ENCODE assay signal across 8 cellular contexts in the genomic region with DNA sequence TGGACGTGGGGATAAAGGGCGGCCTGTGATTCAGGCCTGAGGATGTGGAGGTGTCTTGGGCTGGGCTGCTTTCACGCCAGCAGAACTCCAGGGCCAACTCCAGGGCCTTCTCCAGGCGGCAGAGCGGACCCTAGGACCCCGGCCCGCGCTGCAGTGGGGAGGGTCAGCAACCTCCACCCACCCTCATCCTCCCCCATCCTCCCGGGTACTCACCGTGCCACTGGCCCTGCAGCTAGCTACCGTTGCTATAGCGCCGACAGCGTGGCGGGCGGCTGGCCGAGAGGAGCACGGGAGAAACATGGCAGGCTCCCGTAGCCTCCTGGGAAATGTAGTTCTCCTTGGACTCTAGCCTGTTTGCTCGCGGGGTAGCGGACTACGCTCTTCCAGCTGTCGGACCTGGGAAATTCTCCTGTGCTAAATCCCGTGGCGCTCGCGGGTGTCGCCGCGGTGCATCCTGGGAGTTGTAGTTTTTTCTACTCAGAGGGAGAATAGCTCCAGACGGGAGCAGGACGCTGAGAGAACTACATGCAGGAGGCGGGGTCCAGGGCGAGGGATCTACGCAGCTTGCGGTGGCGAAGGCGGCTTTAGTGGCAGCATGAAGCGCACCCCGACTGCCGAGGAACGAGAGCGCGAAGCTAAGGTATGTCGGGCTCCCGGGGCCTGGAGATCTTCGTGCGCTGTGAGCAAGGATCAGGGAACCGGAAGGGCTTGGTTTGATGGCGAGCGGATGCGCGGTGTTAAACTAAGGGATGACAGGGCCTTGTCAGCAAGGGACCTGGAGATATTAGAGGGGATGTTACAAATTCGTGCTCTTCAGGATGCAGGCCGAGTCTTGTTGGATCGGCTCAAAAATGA. TPM values are rescaled to one million over a fixed set of nuclear protein-coding genes. Genes with fewer than 3 reads are reported as not detected.
A peak's percentile ranks its signal among the peaks of the same experiment; 100 is the strongest.
DNase-seq lines count a peak whose midpoint lies in the region; TF ChIP-seq lines count a peak whose summit lies in the region.

A gene (plus strand): TSS at position 567 of the 855 bp plus-strand sequence.
A gene (minus strand): TSS at position 270 of the 855 bp plus-strand sequence. CDS start 3,136 bp downstream, outside the sequence.

- H2AFZ ChIP-seq in MM.1S (ENCODE audit: low read length) = peak within 1 kb of the TSS; percentile 85
- H2AFZ ChIP-seq in neuron (ENCODE audit: low read depth, low read length) = peak within 1 kb of the TSS; percentile 51

- H3K4me3 ChIP-seq in HAP-1 (peak within 1 kb of the TSS; percentile 60), MM.1S (ENCODE audit: low read length) (peak within 1 kb of the TSS; percentile 85), neuron (ENCODE audit: low read length) (peak within 1 kb of the TSS; percentile 85), subcutaneous abdominal adipose tissue (ENCODE audit: low read depth in 1 of 5, low read length in 5 of 5) (peak within 1 kb of the TSS; percentile 72 to 100 (median 97))

- peaks cover 12% of the 10 kb centered on the region for H3K4me1 ChIP-seq in HAP-1
- H3K4me1 ChIP-seq in MM.1S (ENCODE audit: low read length) = peaks cover 10% of the 10 kb centered on the region; the same call in 1 of the 2 replicates
- H3K4me1 ChIP-seq in neuron (ENCODE audit: insufficient read depth, low read length) = peaks cover 11% of the 10 kb centered on the region
- peaks cover 5 to 23% (median 22%) of the 10 kb centered on the region in 5 donors for H3K4me1 ChIP-seq in subcutaneous abdominal adipose tissue (ENCODE audit: control insufficient read depth in 5 of 5, insufficient read depth in 5 of 5, low read length in 5 of 5)

- H3F3A ChIP-seq in MM.1S (ENCODE audit: insufficient read depth, low read length) = no peaks in the 10 kb centered on the region

- H3K4me2 ChIP-seq in MM.1S (ENCODE audit: low read depth, low read length) = peak within 1 kb of the TSS; percentile 74

- H3K27ac ChIP-seq in MM.1S (ENCODE audit: low read length) = no peak within 1 kb of the TSS; the same call in 1 of the 2 replicates
- peak within 1 kb of the TSS; percentile 74 for H3K27ac ChIP-seq in subcutaneous abdominal adipose tissue (ENCODE audit: low read depth, low read length)

- no peaks in the 10 kb centered on the region for H3K27me3 ChIP-seq in HAP-1 (ENCODE audit: low read depth)
- no peaks in the 10 kb centered on the region for H3K27me3 ChIP-seq in MM.1S (replicated peaks; ENCODE audit: insufficient read depth, low read length)
- no peaks in the 10 kb centered on the region for H3K27me3 ChIP-seq in neuron (ENCODE audit: insufficient read depth, low read length)
- H3K27me3 ChIP-seq in subcutaneous abdominal adipose tissue (ENCODE audit: control insufficient read depth in 5 of 5, insufficient read depth in 4 of 5, low read length in 5 of 5) = peaks cover 0 to 2% (median 0%) of the 10 kb centered on the region in 5 donors

- H4K20me1 ChIP-seq in MM.1S (ENCODE audit: insufficient read depth, low read length) = no peaks in the 10 kb centered on the region

- H3K36me3 ChIP-seq in HAP-1 (replicated peaks) (peaks cover 4% of the 10 kb centered on the region; the same call in 1 of the 2 replicates), MM.1S (replicated peaks; ENCODE audit: insufficient read depth, low read length) (no peaks in the 10 kb centered on the region), neuron (ENCODE audit: insufficient read depth, low read length) (peaks cover 10% of the 10 kb centered on the region), subcutaneous abdominal adipose tissue (ENCODE audit: control insufficient read depth in 5 of 5, insufficient read depth in 5 of 5, low read length in 5 of 5) (peaks cover 0 to 4% (median 0%) of the 10 kb centered on the region in 5 donors)

- in situ Hi-C loops in G401 (cut with HindIII; ENCODE audit: low sequenced_read_pairs) = no loop called here
- in situ Hi-C loops in HAP-1 (cut with MboI; ENCODE audit: low sequenced_read_pairs) = no loop called here

- TF ChIP-seq CTCF in MM.1S (IDR thresholded peaks at IDR 0.05; ENCODE audit: low read length) = 0 out of 2 replicates have a peak, but pooled peaks have one; percentile 3

- H3K79me2 ChIP-seq in MM.1S (ENCODE audit: low read length) = peaks cover 44% of the 10 kb centered on the region

- H3K9me3 ChIP-seq in HAP-1 (no peaks in the 10 kb centered on the region), MM.1S (replicated peaks; ENCODE audit: insufficient read depth, low read length) (no peaks in the 10 kb centered on the region), neuron (ENCODE audit: low read length) (peaks cover 2% of the 10 kb centered on the region), subcutaneous abdominal adipose tissue (ENCODE audit: control insufficient read depth in 5 of 5, low read length in 5 of 5) (peaks cover 0 to 3% (median 0%) of the 10 kb centered on the region in 5 donors)

- no peaks in the 10 kb centered on the region for H3K9me2 ChIP-seq in MM.1S (replicated peaks; ENCODE audit: insufficient read depth, low read length)

- H3K9ac ChIP-seq in MM.1S (ENCODE audit: low read length) (peak within 1 kb of the TSS; percentile 66), subcutaneous abdominal adipose tissue (ENCODE audit: low read length in 5 of 5) (peak within 1 kb of the TSS; percentile 74 to 97 (median 87))

- DNase-seq in G401 (ENCODE audit: low spot score) (peak; percentile 99), HAP-1 (ENCODE audit: low spot score in 2 of 2) (peak; percentile 99 to 100), MM.1S (peak; percentile 99), SIG-M5 (lab: John Stamatoyannopoulos, UW) (peak; percentile 93), foreskin melanocyte (peak; percentile 99)
- peak; percentile 94 for DNase-seq in activated gamma-delta T cell treated with anti-CD3 and anti-CD28 coated beads, Interleukin-2, amount 50 U/mL, for 16 hours (ENCODE audit: low read depth)

RNA-seq across cellular contexts. Expression of the first gene that starts in this region (rescaled TPM):
- total RNA-seq in G401 (2014; rRNA removed; shearing (Covaris generic)) = 16.1 and 43.0 TPM in 2 replicates

RNA-seq across cellular contexts. Expression of the second gene that starts in this region (rescaled TPM):
- total RNA-seq in G401 (2014; rRNA removed; shearing (Covaris generic)) = 3.4 and 17.4 TPM in 2 replicates
